1 cellular context compared by ENCODE assay signal in genomic region chr7:77797734-77798393, GRCh38.
A peak's percentile ranks its signal among the peaks of the same experiment; 100 is the strongest.
TF ChIP-seq lines count a peak whose summit lies in the region.

No MANE protein-coding gene starts in this region.

TF ChIP-seq in HEK293, 187 proteins besides CTCF, POLR2A, EP300 and RAD21 (continued from another document):
- TF ChIP-seq INSM2 (tag by site-specific recombination; IDR thresholded peaks at IDR 0.05) = no peak
- TF ChIP-seq MYNN (tag by site-specific recombination; IDR thresholded peaks at IDR 0.05; ENCODE audit: borderline replicate concordance) = no peak
- no peak for TF ChIP-seq ZNF530 (tag by site-specific recombination; IDR thresholded peaks at IDR 0.05; ENCODE audit: low read depth)
- TF ChIP-seq ZNF335 (tag by site-specific recombination; conservative IDR thresholded peaks at IDR 0.05) = peak; percentile 56
- TF ChIP-seq, protein P1, sequence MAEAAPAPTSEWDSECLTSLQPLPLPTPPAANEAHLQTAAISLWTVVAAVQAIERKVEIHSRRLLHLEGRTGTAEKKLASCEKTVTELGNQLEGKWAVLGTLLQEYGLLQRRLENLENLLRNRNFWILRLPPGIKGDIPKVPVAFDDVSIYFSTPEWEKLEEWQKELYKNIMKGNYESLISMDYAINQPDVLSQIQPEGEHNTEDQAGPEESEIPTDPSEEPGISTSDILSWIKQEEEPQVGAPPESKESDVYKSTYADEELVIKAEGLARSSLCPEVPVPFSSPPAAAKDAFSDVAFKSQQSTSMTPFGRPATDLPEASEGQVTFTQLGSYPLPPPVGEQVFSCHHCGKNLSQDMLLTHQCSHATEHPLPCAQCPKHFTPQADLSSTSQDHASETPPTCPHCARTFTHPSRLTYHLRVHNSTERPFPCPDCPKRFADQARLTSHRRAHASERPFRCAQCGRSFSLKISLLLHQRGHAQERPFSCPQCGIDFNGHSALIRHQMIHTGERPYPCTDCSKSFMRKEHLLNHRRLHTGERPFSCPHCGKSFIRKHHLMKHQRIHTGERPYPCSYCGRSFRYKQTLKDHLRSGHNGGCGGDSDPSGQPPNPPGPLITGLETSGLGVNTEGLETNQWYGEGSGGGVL (tag by site-specific recombination; IDR thresholded peaks at IDR 0.05) = peak; percentile 78
- TF ChIP-seq ZBTB20 (tag by site-specific recombination; IDR thresholded peaks at IDR 0.05) = no peak; the same call in 1 of the 2 replicates
- no peak; the same call in 1 of the 2 replicates for TF ChIP-seq ZBTB8A (tag by site-specific recombination; IDR thresholded peaks at IDR 0.05)
- TF ChIP-seq ZNF140 (tag by site-specific recombination; IDR thresholded peaks at IDR 0.05) = no peak
- TF ChIP-seq ZNF558 (tag by site-specific recombination; IDR thresholded peaks at IDR 0.05) = no peak
- peak; percentile 87 for TF ChIP-seq ZBTB11 (tag by site-specific recombination; conservative IDR thresholded peaks at IDR 0.05; ENCODE audit: low read depth)
- no peak for TF ChIP-seq ZNF248 (tag by site-specific recombination; IDR thresholded peaks at IDR 0.05)
- no peak for TF ChIP-seq ZNF404 (tag by site-specific recombination; IDR thresholded peaks at IDR 0.05)
- TF ChIP-seq HOXC10 (CRISPR knock-in tag; IDR thresholded peaks at IDR 0.05) = no peak
- TF ChIP-seq ZNF792 (tag by site-specific recombination; IDR thresholded peaks at IDR 0.05) = no peak
- TF ChIP-seq ZSCAN30 (tag by site-specific recombination; IDR thresholded peaks at IDR 0.05) = no peak
- TF ChIP-seq ZNF600 (tag by site-specific recombination; IDR thresholded peaks at IDR 0.05) = peak; percentile 50
- TF ChIP-seq ZNF449 (tag by site-specific recombination; IDR thresholded peaks at IDR 0.05) = peak; percentile 80
- no peak for TF ChIP-seq ZNF623 (tag by site-specific recombination; IDR thresholded peaks at IDR 0.05)
- TF ChIP-seq KLF16 (tag by site-specific recombination; IDR thresholded peaks at IDR 0.05) = no peak
- no peak for TF ChIP-seq PRDM2 (tag by site-specific recombination; IDR thresholded peaks at IDR 0.05; ENCODE audit: borderline replicate concordance)
- no peak for TF ChIP-seq ZNF239 (tag by site-specific recombination; IDR thresholded peaks at IDR 0.05)
- no peak for TF ChIP-seq SETDB1 (IDR thresholded peaks at IDR 0.05; ENCODE audit: insufficient read length, low read length)
- no peak for TF ChIP-seq ZNF626 (tag by site-specific recombination; IDR thresholded peaks at IDR 0.05)
- TF ChIP-seq PBX3 (CRISPR knock-in tag; IDR thresholded peaks at IDR 0.05) = 0 out of 2 replicates have a peak, but pooled peaks have one; percentile 0
